ENCODE assay signal across 21 cellular contexts in genomic region chr1:224755586-224755985, GRCh38.
"Had no signal": no experiment of that assay in that cellular context is flagged by ENCODE, and none has a peak within 500 bp of the region (broad histone marks: within the 10 kb centered on the region; RNA-seq: fewer than 3 reads in every experiment).

No MANE protein-coding gene starts in this region.

- H3K4me1 Mint-ChIP-seq: mesothelial cell of epicardium had no signal

- H3K27ac ChIP-seq: coronary artery, dorsolateral prefrontal cortex, epithelial cell of prostate, esophagus squamous epithelium, gastrocnemius medialis, heart right ventricle, left lung, lower lobe of right lung had no signal

- H3K36me3 ChIP-seq: esophagus squamous epithelium, gastrocnemius medialis, heart right ventricle, left lung, lower lobe of right lung had no signal

- H3K9me3 ChIP-seq: gastrocnemius medialis had no signal

- DNase-seq: dermis blood vessel endothelial cell; dorsolateral prefrontal cortex; effector CD4-positive, alpha-beta T cell; effector memory CD4-positive, alpha-beta T cell; erythroblast; esophagus squamous epithelium; foreskin fibroblast; foreskin melanocyte; gastrocnemius medialis; heart right ventricle; hippocampal formation; left cardiac atrium; left lung; left ventricle myocardium superior; lower lobe of right lung; mesenchymal stem cell; mucosa of descending colon had no signal

- ATAC-seq: esophagus mucosa, gastrocnemius medialis, heart right ventricle, left cardiac atrium, left lung, left ventricle myocardium superior, lower lobe of right lung, mucosa of descending colon had no signal

- H3K36me3 Mint-ChIP-seq: mesothelial cell of epicardium had no signal

- H3K27me3 ChIP-seq: dorsolateral prefrontal cortex, esophagus squamous epithelium, gastrocnemius medialis, left lung had no signal

- H3K4me3 ChIP-seq: coronary artery, dorsolateral prefrontal cortex, esophagus squamous epithelium, gastrocnemius medialis, heart right ventricle, left lung, lower lobe of right lung, mucosa of descending colon had no signal

- H3K27ac Mint-ChIP-seq: mesothelial cell of epicardium had no signal

- H3K4me3 Mint-ChIP-seq: mesothelial cell of epicardium had no signal

- H3K4me1 ChIP-seq: esophagus squamous epithelium, gastrocnemius medialis, left lung, lower lobe of right lung had no signal
